ENCODE assay signal across 17 cellular contexts in genomic region chr7:140485463-140486265, GRCh38. TPM values are rescaled to one million over a fixed set of nuclear protein-coding genes. Genes with fewer than 3 reads are reported as not detected.
DNase-seq lines count a peak whose midpoint lies in the region; ATAC-seq and TF ChIP-seq lines count a peak whose summit lies in the region.
"Had no signal": no experiment of that assay in that cellular context is flagged by ENCODE, and none has a peak within 500 bp of the region (broad histone marks: within the 10 kb centered on the region; RNA-seq: fewer than 3 reads in every experiment).

No MANE protein-coding gene starts in this region.

- WGBS in neuronal stem cell (ENCODE audit: extremely low coverage in 2 of 2, insufficient read length in 2 of 2, insufficient replicate concordance in 1 of 2), 2 donors: no CpG with 5 or more reads among the region's 14 CpGs

- no peak overlapping the region for H3K23ac ChIP-seq in neuronal stem cell (ENCODE audit: low read depth, low read length, poor library complexity)

- H2BK120ac ChIP-seq in neuronal stem cell (ENCODE audit: low read depth, low read length): no peak overlapping the region

- H3K18ac ChIP-seq in neuronal stem cell (ENCODE audit: low read length): no peak overlapping the region

- no peak overlapping the region for H3K4me2 ChIP-seq in neuronal stem cell (ENCODE audit: insufficient read depth, low read length, poor library complexity, severe bottlenecking)

- no peak overlapping the region for H3K9ac ChIP-seq in SK-N-MC (ENCODE audit: insufficient read length)
- H3K9ac ChIP-seq in neuronal stem cell (ENCODE audit: low read depth, low read length, poor library complexity): no peak overlapping the region

- CTCF ChIA-PET in GM10248 (lab: Yijun Ruan, JAX): no interaction called here

- POLR2A ChIA-PET in GM10248 (lab: Yijun Ruan, JAX): no interaction called here

- H3K4me3 ChIP-seq in SK-N-MC: no peak overlapping the region
- no peak overlapping the region for H3K4me3 ChIP-seq in neuronal stem cell (ENCODE audit: low read length in 2 of 2)
- H3K4me3 ChIP-seq: heart left ventricle, tibial artery had no signal

- H3K27ac ChIP-seq in SK-N-MC: peak overlapping the region; percentile 39; the same call in 1 of the 2 replicates
- no peak overlapping the region for H3K27ac ChIP-seq in neuronal stem cell (replicated peaks; ENCODE audit: low read length)
- H3K27ac ChIP-seq: heart left ventricle, tibial artery had no signal

- no peak for TF ChIP-seq CTCF in GM10248 (IDR thresholded peaks at IDR 0.05; ENCODE audit: control extremely low read depth, extremely low read depth, low read depth, missing control alignments)

- H3K9me3 ChIP-seq in SK-N-MC (ENCODE audit: low read depth, low read length) (no peaks in the 10 kb centered on the region), neuronal stem cell (replicated peaks in 1 of 2; ENCODE audit: control insufficient read depth in 2 of 2, insufficient read depth in 1 of 2, low read depth in 1 of 2, low read length in 2 of 2) (no peaks in the 10 kb centered on the region)
- H3K9me3 ChIP-seq: heart left ventricle, tibial artery had no signal

- H3K4me1 ChIP-seq in neuronal stem cell (ENCODE audit: control insufficient read depth in 2 of 2, insufficient read depth in 1 of 2, low read depth in 1 of 2, low read length in 2 of 2): peaks cover 0 to 4% of the 10 kb centered on the region in 2 donors
- H3K4me1 ChIP-seq: tibial artery had no signal

- H3K27me3 ChIP-seq in neuronal stem cell (ENCODE audit: control insufficient read depth in 3 of 3, insufficient read depth in 3 of 3, low read depth in 1 of 3, low read length in 3 of 3): peaks cover 0 to 4% (median 0%) of the 10 kb centered on the region in 3 experiments
- H3K27me3 ChIP-seq: heart left ventricle, tibial artery had no signal

- H2AFZ ChIP-seq in neuronal stem cell (ENCODE audit: low read length): peak overlapping the region; percentile 68

- H2BK15ac ChIP-seq in neuronal stem cell (ENCODE audit: low read length): no peak overlapping the region

- no peak overlapping the region for H4K91ac ChIP-seq in neuronal stem cell (ENCODE audit: low read depth, low read length, poor library complexity)

- no peak overlapping the region for H2BK12ac ChIP-seq in neuronal stem cell (ENCODE audit: low read length)

- H3K14ac ChIP-seq in neuronal stem cell (ENCODE audit: low read length): no peak overlapping the region

- no peaks in the 10 kb centered on the region for H3K79me1 ChIP-seq in neuronal stem cell (ENCODE audit: low read depth, low read length)

- H2BK5ac ChIP-seq in neuronal stem cell (ENCODE audit: low read length): no peak overlapping the region

- no peak overlapping the region for H3K4ac ChIP-seq in neuronal stem cell (ENCODE audit: low read length)

- no peaks in the 10 kb centered on the region for H3K36me3 ChIP-seq in SK-N-MC (ENCODE audit: insufficient read depth, low read length)
- no peaks in the 10 kb centered on the region for H3K36me3 ChIP-seq in neuronal stem cell (replicated peaks in 1 of 2; ENCODE audit: control insufficient read depth in 2 of 2, insufficient read depth in 2 of 2, low read length in 2 of 2)
- H3K36me3 ChIP-seq: heart left ventricle, tibial artery had no signal

- H2AK5ac ChIP-seq in neuronal stem cell (ENCODE audit: low read depth, low read length): no peak overlapping the region

- ATAC-seq in esophagus mucosa (peak; percentile 94), HG03135 (IDR thresholded peaks at IDR 0.05; ENCODE audit: unreplicated experiment) (no peak), HG03457 (IDR thresholded peaks at IDR 0.05; ENCODE audit: unreplicated experiment) (no peak), GM21381 (IDR thresholded peaks at IDR 0.05; ENCODE audit: unreplicated experiment) (no peak)
- ATAC-seq: heart left ventricle; natural killer cell treated with Interleukin-12 subunit alpha and Interleukin-12 subunit beta and Interleukin-15 and Interleukin-18, amount 100 ng/mL, for 72 hours; sciatic nerve had no signal

- no peak overlapping the region for H4K8ac ChIP-seq in neuronal stem cell (ENCODE audit: low read depth, low read length)

- DNase-seq in ELF-1 (ENCODE audit: low read depth, low spot score) (peak; percentile 50), SK-N-MC (ENCODE audit: low read depth, low spot score) (no peak), neuronal stem cell (ENCODE audit: low spot score) (no peak), GM10248 (ENCODE audit: extremely low spot score) (no peak)
- DNase-seq: activated gamma-delta T cell treated with Interleukin-2 at 50 U/mL for 16 hours; anterior cingulate cortex; heart left ventricle; IMR-90; NCI-H1105 treated with DMSO at 0.1 percent for 48 hours; stimulated activated CD4-positive, alpha-beta T cell treated with anti-CD3 and anti-CD28 coated beads, Interleukin-4, amount 100 ng/mL, for 4 hours; tibial artery had no signal

RNA-seq across cellular contexts. Expression of gene MKRN1, which starts 6.4 kb away (rescaled TPM):
- total RNA-seq in esophagus mucosa: 65.5 TPM
- 83.9 TPM for polyA plus RNA-seq in neuronal stem cell (2013, experiment 1 of 2)
- 80.5 TPM for polyA plus RNA-seq in neuronal stem cell (2013, experiment 2 of 2)
